Comparison of ENCODE assay signal across 25 cellular contexts in the genomic region with DNA sequence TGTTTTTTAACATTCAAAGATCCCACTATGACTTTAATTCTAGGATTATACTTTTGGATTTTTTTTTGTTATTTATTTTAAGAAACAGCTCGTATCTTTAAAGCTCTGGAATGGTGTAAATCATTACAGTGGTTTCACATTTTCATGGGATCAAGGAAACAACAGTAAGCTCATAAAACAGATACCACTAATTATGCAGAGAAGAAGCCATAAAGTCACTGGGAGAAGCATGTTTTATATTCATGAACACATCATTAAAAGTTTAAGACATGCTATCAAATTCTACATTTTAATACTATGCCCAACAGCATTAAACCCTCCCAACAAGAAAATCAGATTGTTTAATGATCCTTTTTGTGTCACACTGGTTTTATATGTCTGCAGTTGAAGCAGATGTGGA.
"Had no signal": no experiment of that assay in that cellular context is flagged by ENCODE, and none has a peak within 500 bp of the region (broad histone marks: within the 10 kb centered on the region; RNA-seq: fewer than 3 reads in every experiment).

No MANE protein-coding gene starts in this region.

- H3K4me3 ChIP-seq: cardiac muscle cell, K562, PC-9 had no signal

- DNase-seq: activated B cell treated with CpG ODN at 0.5 μM for 24 hours; activated CD4-positive, alpha-beta T cell treated with anti-CD3 and anti-CD28 coated beads for 1 hour; activated CD4-positive, alpha-beta T cell treated with anti-CD3 and anti-CD28 coated beads, Interleukin-2, amount 10 ng/mL, durations not matched to agents 24 days and 14 days; activated CD4-positive, alpha-beta T cell treated with anti-CD3 and anti-CD28 coated beads, Interleukin-2, amount 50 U/mL, for 48 hours; activated CD8-positive, alpha-beta memory T cell treated with anti-CD3 and anti-CD28 coated beads for 24 hours; activated gamma-delta T cell treated with Interleukin-2 at 50 U/mL for 16 hours; activated naive CD4-positive, alpha-beta T cell treated with anti-CD3 and anti-CD28 coated beads, Interleukin-2, amount 10 ng/mL, durations not matched to agents 7 days and 5 days; activated naive CD8-positive, alpha-beta T cell treated with anti-CD3 and anti-CD28 coated beads for 36 hours; activated T-cell treated with anti-CD3 and anti-CD28 coated beads for 4 hours; activated T-cell treated with anti-CD3 and anti-CD28 coated beads, Interleukin-2, amount 50 U/mL, for 48 hours; brain microvascular endothelial cell; Kasumi-1; NCI-H1105 treated with DMSO at 0.1 percent for 48 hours; NCI-H1436 treated with DMSO at 0.1 percent for 48 hours; NCI-H187; NCI-H2081; NCI-H446; NCI-H524; PC-9; SHP77 treated with DMSO at 0.1 percent for 48 hours; T-helper 17 cell; T-helper 9 cell had no signal

- H3K36me3 ChIP-seq: brain microvascular endothelial cell, cardiac muscle cell had no signal

- H3K27ac ChIP-seq: brain microvascular endothelial cell, cardiac muscle cell, PC-9 had no signal

- H3K27me3 ChIP-seq: brain microvascular endothelial cell, cardiac muscle cell had no signal

- ATAC-seq: activated T-helper 17 cell treated with anti-CD3 and anti-CD28 coated beads, Interleukin-2, amount 50 U/mL, for 72 hours; K562; T-helper 17 cell had no signal
